ENCODE assay signal across 8 cellular contexts in genomic region chr5:135398855-135399837, GRCh38.
DNase-seq lines count a peak whose midpoint lies in the region; ATAC-seq and TF ChIP-seq lines count a peak whose summit lies in the region.

Gene MACROH2A1, minus strand, starts transcription at chr5:135399231. Its CDS starts 10,138 bp downstream, at chr5:135389093.

- H3K4me1 ChIP-seq in mucosa of stomach (ENCODE audit: control insufficient read depth, insufficient read depth, low read length), result peaks cover 31% of the 10 kb centered on the region

- H3K36me3 ChIP-seq in mucosa of stomach (ENCODE audit: control insufficient read depth, insufficient read depth, low read length), result no peaks in the 10 kb centered on the region

- peak within 1 kb of the TSS; percentile 88 for H3K4me3 ChIP-seq in mucosa of stomach (ENCODE audit: low read length)

- no peaks in the 10 kb centered on the region for H3K9me3 ChIP-seq in mucosa of stomach (ENCODE audit: control insufficient read depth, low read length)

- H3K27me3 ChIP-seq in mucosa of stomach (ENCODE audit: control insufficient read depth, insufficient read depth, low read length), result no peaks in the 10 kb centered on the region

- DNase-seq in COLO668 (lab: John Stamatoyannopoulos, UW; ENCODE audit: unreplicated experiment) (peak; percentile 91), OCI-M2 (lab: John Stamatoyannopoulos, UW; ENCODE audit: unreplicated experiment) (peak; percentile 12), activated T-cell treated with anti-CD3 and anti-CD28 coated beads for 48 hours (ENCODE audit: low read depth) (peak; percentile 84), erythroblast (lab: John Stamatoyannopoulos, UW) (peak; percentile 90 to 93)
- DNase-seq in stimulated activated CD8-positive, alpha-beta memory T cell treated with anti-CD3 and anti-CD28 coated beads, Interleukin-7, amount 100 ng/mL, for 1 hour (ENCODE audit: low read depth in 2 of 2), result peak; percentile 53 to 62

- peak within 1 kb of the TSS; percentile 90 for H3K9ac ChIP-seq in mucosa of stomach (ENCODE audit: low read length)

- TF ChIP-seq POLR2A in erythroblast (IDR thresholded peaks at IDR 0.05; ENCODE audit: low read length), result peak; percentile 91

- peak; percentile 80 for ATAC-seq in GM19438 (IDR thresholded peaks at IDR 0.05; ENCODE audit: low read depth, unreplicated experiment)
- ATAC-seq in HG03565 (IDR thresholded peaks at IDR 0.05; ENCODE audit: unreplicated experiment), result peak; percentile 83

Comparison
In these comparisons a context has a peak if more than half of its experiments do, and no peak if none do; other contexts are left out.
1. Peak in every context shown above with its lines: DNase-seq, ATAC-seq and H3K4me3 ChIP-seq.
2. DNase-seq: peak in every context shown above with its lines; median percentile 92 in erythroblast; 91 in COLO668; 84 in activated T-cell treated with anti-CD3 and anti-CD28 coated beads for 48 hours; 58 in stimulated activated CD8-positive, alpha-beta memory T cell treated with anti-CD3 and anti-CD28 coated beads, Interleukin-7, amount 100 ng/mL, for 1 hour; 12 in OCI-M2.